ENCODE assay signal across 8 cellular contexts in the genomic region with DNA sequence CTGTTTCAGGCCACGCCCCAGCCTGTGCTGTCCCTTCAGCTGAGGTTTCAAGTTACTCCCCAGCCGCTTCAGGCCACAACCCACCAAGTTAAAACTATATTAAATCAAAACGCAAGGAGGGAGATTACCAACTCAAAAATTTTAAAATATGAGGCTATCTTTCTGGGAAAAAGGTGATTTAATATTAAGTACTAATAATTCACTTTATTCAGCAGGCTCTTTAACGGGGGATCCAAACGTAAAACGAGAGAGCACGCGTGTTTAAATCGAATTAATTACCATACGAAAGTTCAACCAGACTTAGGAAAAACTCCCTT. TPM values are rescaled to one million over a fixed set of nuclear protein-coding genes. Genes with fewer than 3 reads are reported as not detected.
A peak's percentile ranks its signal among the peaks of the same experiment; 100 is the strongest.
DNase-seq lines count a peak whose midpoint lies in the region; ATAC-seq and TF ChIP-seq lines count a peak whose summit lies in the region.

No MANE protein-coding gene starts in this region.

- no peak overlapping the region for H3K27ac Mint-ChIP-seq in CD14-positive monocyte

- no peak for TF ChIP-seq EP300 in upper lobe of left lung (IDR thresholded peaks at IDR 0.05)

- intact Hi-C loops in CD14-positive monocyte (cut with micrococcal nuclease): loop anchor here (2.0 to 5.0 kb wide), 2 partner anchors 115 kb away; no protein-coding TSS in a partner anchor

- H3K27me3 Mint-ChIP-seq in CD14-positive monocyte (ENCODE audit: low read depth in 3 of 3): peaks cover 6 to 13% (median 9%) of the 10 kb centered on the region in 3 donors

- H3K9me3 ChIP-seq in upper lobe of left lung: no peaks in the 10 kb centered on the region

- H3K27me3 ChIP-seq in upper lobe of left lung: no peaks in the 10 kb centered on the region

- H3K4me3 ChIP-seq in upper lobe of left lung: peak overlapping the region in 3 of 4 donors; percentile 17 to 38 (median 36)

- no peak for TF ChIP-seq POLR2A in upper lobe of left lung (IDR thresholded peaks at IDR 0.05)

- no peak overlapping the region for H3K27ac ChIP-seq in upper lobe of left lung

- WGBS in upper lobe of left lung, 2 donors: 30 to 31% methylated on average over 10 of the region's 10 CpGs

- no peak for DNase-seq in CD14-positive monocyte (ENCODE audit: low spot score)
- DNase-seq in T47D (ENCODE audit: low read depth in 1 of 2, low spot score in 1 of 2): peak; percentile 21 to 70
- peak; percentile 91 for DNase-seq in left kidney (ENCODE audit: low read depth, low spot score)
- DNase-seq in upper lobe of left lung: peak in 1 of 2 donors; percentile 77
- DNase-seq in activated CD4-positive, CD25-positive, alpha-beta regulatory T cell (lab: John Stamatoyannopoulos, UW): no peak
- no peak for DNase-seq in NCI-H526 treated with DMSO at 0.1 percent for 48 hours (lab: John Stamatoyannopoulos, UW)

- H3K36me3 Mint-ChIP-seq in CD14-positive monocyte: no peaks in the 10 kb centered on the region

- in situ Hi-C loops in T47D (cut with HindIII; ENCODE audit: low pct_unique_long_range_greater_than_20kb, low sequenced_read_pairs): no loop called here

- no peaks in the 10 kb centered on the region for H3K36me3 ChIP-seq in upper lobe of left lung

- peak overlapping the region; percentile 53 to 78 for H3K4me3 Mint-ChIP-seq in CD14-positive monocyte

- ATAC-seq in GM19467 (IDR thresholded peaks at IDR 0.05; ENCODE audit: unreplicated experiment) (peak; percentile 84), HG03457 (IDR thresholded peaks at IDR 0.05; ENCODE audit: unreplicated experiment) (peak; percentile 75), upper lobe of left lung (ENCODE audit: low FRiP score in 2 of 2) (peak; percentile 72 to 87)

- TF ChIP-seq CTCF in CD14-positive monocyte (IDR thresholded peaks at IDR 0.05) (no peak), upper lobe of left lung (IDR thresholded peaks at IDR 0.05) (no peak)

- H3K4me1 Mint-ChIP-seq in CD14-positive monocyte: peaks cover 4% of the 10 kb centered on the region

- H3K9me3 Mint-ChIP-seq in CD14-positive monocyte: no peaks in the 10 kb centered on the region

- peaks cover 0 to 8% (median 2%) of the 10 kb centered on the region in 4 donors for H3K4me1 ChIP-seq in upper lobe of left lung

RNA-seq across cellular contexts. Expression of a gene that starts 1.2 kb away (rescaled TPM):
- polyA plus RNA-seq in CD14-positive monocyte: not detected
- not detected for total RNA-seq in upper lobe of left lung

RNA-seq across cellular contexts. Expression of a gene that starts 20.3 kb away (rescaled TPM):
- polyA plus RNA-seq in CD14-positive monocyte: not detected
- total RNA-seq in upper lobe of left lung: under 1 TPM in 2 of 6 donors, not detected in 4; 0.14 to 0.34 TPM

Comparison
In these comparisons a context has a peak if more than half of its experiments do, and no peak if none do; other contexts are left out.
1. DNase-seq: peak in T47D (2 of 2) and left kidney (single experiment); none in CD14-positive monocyte (single experiment), activated CD4-positive, CD25-positive, alpha-beta regulatory T cell (0 of 4) and NCI-H526 treated with DMSO at 0.1 percent for 48 hours (single experiment).
2. Peak in every context shown above with its lines, with median percentiles within 50 percentile points of each other: ATAC-seq.